In genomic region chr1:172838681-172839313, GRCh38 we compare ENCODE assay signal across 23 cellular contexts.
A peak's percentile ranks its signal among the peaks of the same experiment; 100 is the strongest.
DNase-seq lines count a peak whose midpoint lies in the region; ATAC-seq, FAIRE-seq and TF ChIP-seq lines count a peak whose summit lies in the region.
"Had no signal": no experiment of that assay in that cellular context is flagged by ENCODE, and none has a peak within 500 bp of the region (broad histone marks: within the 10 kb centered on the region; RNA-seq: fewer than 3 reads in every experiment).

No MANE protein-coding gene starts in this region.

- H3K9ac ChIP-seq in Loucy (ENCODE audit: low read depth, low read length, poor library complexity, severe bottlenecking) = no peak overlapping the region
- no peak overlapping the region for H3K9ac ChIP-seq in GM12878 (ENCODE audit: control insufficient read depth, insufficient read depth, low read length)

- H3K4me3 ChIP-seq in Loucy (ENCODE audit: low read length, poor library complexity, severe bottlenecking) = no peak overlapping the region
- H3K4me3 ChIP-seq in GM12878 = no peak overlapping the region
- H3K4me3 ChIP-seq in thymus (ENCODE audit: low read length) = no peak overlapping the region
- H3K4me3 ChIP-seq: cardiac muscle cell, heart left ventricle, sigmoid colon had no signal

- H3K9me2 ChIP-seq in Loucy (replicated peaks; ENCODE audit: low read depth, low read length) = no peaks in the 10 kb centered on the region

- ATAC-seq in activated naive CD4-positive, alpha-beta T cell treated with anti-CD3 and anti-CD28 coated beads, Interleukin-2, amount 50 U/mL, for 72 hours = peak; percentile 10 to 29
- no peak for ATAC-seq in GM12878
- ATAC-seq in activated CD4-positive, CD25-positive, alpha-beta regulatory T cell treated with anti-CD3 and anti-CD28 coated beads, Interleukin-2, amount 50 U/mL, for 24 hours = no peak
- ATAC-seq: heart left ventricle, left lobe of liver had no signal

- no peaks in the 10 kb centered on the region for H3K79me2 ChIP-seq in Loucy (ENCODE audit: insufficient read depth, low read length)
- no peaks in the 10 kb centered on the region for H3K79me2 ChIP-seq in GM12878 (ENCODE audit: control insufficient read depth, insufficient read depth, low read length)

- CTCF ChIA-PET in GM12878 (lab: Yijun Ruan, JAX) = no interaction called here

- H4K20me1 ChIP-seq in Loucy (ENCODE audit: insufficient read depth, low read length, poor library complexity, severe bottlenecking) (no peaks in the 10 kb centered on the region), GM12878 (ENCODE audit: control insufficient read depth, insufficient read depth) (no peaks in the 10 kb centered on the region)

- BruUV-seq in GM12878 (replicated peaks; lab: Mats Ljungman, UMichigan) = no TSS peak

- no peaks in the 10 kb centered on the region for H3K36me3 Mint-ChIP-seq in activated naive CD4-positive, alpha-beta T cell treated with anti-CD3 and anti-CD28 coated beads, Interleukin-2, amount 50 U/mL, for 72 hours
- H3K36me3 Mint-ChIP-seq: CD14-positive monocyte had no signal

- TF ChIP-seq EP300 in GM12878 (IDR thresholded peaks at IDR 0.05; ENCODE audit: borderline replicate concordance in 1 of 2, control insufficient read depth in 1 of 2, low read depth in 2 of 2, low read length in 2 of 2) = no peak

- intact Hi-C loops in GM12878 (cut with micrococcal nuclease; ENCODE audit: unreplicated experiment) = no loop called here

- H3K4me2 ChIP-seq in Loucy (ENCODE audit: low read depth, low read length, poor library complexity, severe bottlenecking) (peak overlapping the region; percentile 47), GM12878 (ENCODE audit: control insufficient read depth, insufficient read depth) (0 out of 2 replicates have a peak overlapping the region, but pooled peaks have one; percentile 3)

- H3K4me1 ChIP-seq in Loucy (ENCODE audit: insufficient read depth, low read length, poor library complexity, severe bottlenecking) = peaks cover 13% of the 10 kb centered on the region
- H3K4me1 ChIP-seq in GM12878 (ENCODE audit: control insufficient read depth, insufficient read depth, low read length) = no peaks in the 10 kb centered on the region
- peaks cover 5% of the 10 kb centered on the region for H3K4me1 ChIP-seq in thymus (ENCODE audit: control insufficient read depth, insufficient read depth, low read length)
- H3K4me1 ChIP-seq: sigmoid colon had no signal

- H3K36me3 ChIP-seq in Loucy (ENCODE audit: insufficient read depth, low read length) (no peaks in the 10 kb centered on the region), GM12878 (ENCODE audit: control insufficient read depth in 2 of 2, insufficient read depth in 2 of 2, low read length in 1 of 2) (no peaks in the 10 kb centered on the region), thymus (ENCODE audit: control insufficient read depth, insufficient read depth) (no peaks in the 10 kb centered on the region)
- H3K36me3 ChIP-seq: cardiac muscle cell, heart left ventricle, sigmoid colon had no signal

- FAIRE-seq in GM12878 (lab: Jason Lieb, UNC) = no peak

- RAD21 ChIA-PET in GM12878 (lab: Charles Lee; ENCODE audit: unreplicated experiment) = no interaction called here

- H3F3A ChIP-seq in Loucy (ENCODE audit: low read depth) = no peaks in the 10 kb centered on the region

- no peaks in the 10 kb centered on the region for H3K9me3 ChIP-seq in Loucy (ENCODE audit: insufficient read depth, low read depth, low read length)
- no peaks in the 10 kb centered on the region; the same call in 1 of the 3 replicates for H3K9me3 ChIP-seq in GM12878 (replicated peaks; ENCODE audit: control insufficient read depth, insufficient read depth, low read length)
- H3K9me3 ChIP-seq in thymus (ENCODE audit: control insufficient read depth) = no peaks in the 10 kb centered on the region
- H3K9me3 ChIP-seq: heart left ventricle, sigmoid colon had no signal

- H3K27ac Mint-ChIP-seq in activated naive CD4-positive, alpha-beta T cell treated with anti-CD3 and anti-CD28 coated beads, Interleukin-2, amount 50 U/mL, for 72 hours = peak overlapping the region in 1 of 2 donors; percentile 11
- H3K27ac Mint-ChIP-seq: CD14-positive monocyte; dendritic cell treated with granulocyte-macrophage colony-stimulating factor and Interleukin-4, amounts not matched to agents 40 ng/mL and 50 ng/mL, for 4 days had no signal

- no peak for TF ChIP-seq RAD21 in GM12878 (IDR thresholded peaks at IDR 0.05; ENCODE audit: insufficient read depth, low read depth, low read length)

- POLR2A ChIA-PET in GM12878 (lab: Charles Lee) = no interaction called here

- in situ Hi-C loops in GM12878 (cut with MboI) = no loop called here

- DNase-seq in activated naive CD4-positive, alpha-beta T cell treated with anti-CD3 and anti-CD28 coated beads, Interleukin-2, amount 50 U/mL, for 72 hours (ENCODE audit: low spot score in 2 of 2) = no peak
- DNase-seq in activated naive CD4-positive, alpha-beta T cell treated with Interleukin-2 at 50 U/mL for 16 hours = no peak
- DNase-seq in GM12878 (ENCODE audit: low read depth, low spot score) (no peak), NCI-H446 treated with DMSO at 0.1 percent for 48 hours (lab: John Stamatoyannopoulos, UW) (no peak)
- DNase-seq: activated effector memory CD4-positive, alpha-beta T cell treated with Interleukin-2 at 50 U/mL for 16 hours; DMS153; GDM1; heart left ventricle; midbrain; MV-4-11; NCI-H2171; NCI-H524 treated with DMSO at 0.1 percent for 48 hours; sigmoid colon; stimulated activated CD8-positive, alpha-beta memory T cell treated with anti-CD3 and anti-CD28 coated beads, Interleukin-4, amount 100 ng/mL, for 48 hours; substantia nigra had no signal

- SMC1A ChIA-PET in GM12878 (lab: Charles Lee; ENCODE audit: uncharacterized antibody, unreplicated experiment) = interaction anchor here (0.6 to 0.7 kb wide), 2 partner anchors 93 to 181 kb away, joined by 3 read pairs; no protein-coding TSS in a partner anchor

- H3K27ac ChIP-seq in GM12878 (ENCODE audit: control insufficient read depth, insufficient read depth) (no peak overlapping the region), thymus (ENCODE audit: low read depth) (peak overlapping the region; percentile 18)
- H3K27ac ChIP-seq: cardiac muscle cell, heart left ventricle, sigmoid colon had no signal

- TF ChIP-seq CTCF in Loucy (conservative IDR thresholded peaks at IDR 0.05; ENCODE audit: low read length) (no peak), GM12878 (IDR thresholded peaks at IDR 0.05 in 2 of 3, conservative IDR thresholded peaks at IDR 0.05 in 1 of 3; ENCODE audit: control insufficient read depth in 2 of 3, extremely low read depth in 1 of 3, insufficient read depth in 1 of 3, low read depth in 3 of 3, low read length in 3 of 3) (no peak)

- H3K27me3 ChIP-seq in Loucy (ENCODE audit: insufficient read depth, low read length, poor library complexity, severe bottlenecking) (no peaks in the 10 kb centered on the region), GM12878 (replicated peaks in 1 of 2; ENCODE audit: control insufficient read depth in 2 of 2, insufficient read depth in 2 of 2, low read length in 1 of 2) (no peaks in the 10 kb centered on the region; a peak in 2 of 4 replicates), thymus (ENCODE audit: control insufficient read depth, insufficient read depth) (no peaks in the 10 kb centered on the region)
- H3K27me3 ChIP-seq: cardiac muscle cell, heart left ventricle, sigmoid colon had no signal

- 62% methylated on average over 4 of the region's 4 CpGs for WGBS in GM12878 (ENCODE audit: insufficient coverage, insufficient replicate concordance, low lambda C conversion rate, missing lambda C conversion rate)
- WGBS in thymus = 98% methylated on average over 4 of the region's 4 CpGs

- TF ChIP-seq POLR2A in GM12878 (IDR thresholded peaks at IDR 0.05; ENCODE audit: low read depth, low read length) = no peak

- no peak overlapping the region for H2AFZ ChIP-seq in Loucy (ENCODE audit: low read length)
- H2AFZ ChIP-seq in GM12878 (ENCODE audit: control insufficient read depth, low read depth, low read length) = no peak overlapping the region

- no peaks in the 10 kb centered on the region for H3K9me3 Mint-ChIP-seq in activated naive CD4-positive, alpha-beta T cell treated with anti-CD3 and anti-CD28 coated beads, Interleukin-2, amount 50 U/mL, for 72 hours
- H3K9me3 Mint-ChIP-seq: CD14-positive monocyte; dendritic cell treated with granulocyte-macrophage colony-stimulating factor and Interleukin-4, amounts not matched to agents 40 ng/mL and 50 ng/mL, for 4 days; neural crest cell had no signal

TF ChIP-seq in GM12878, 131 proteins besides CTCF, POLR2A, EP300 and RAD21 (continues in another document):
- TF ChIP-seq TCF3 (IDR thresholded peaks at IDR 0.05; ENCODE audit: borderline replicate concordance, insufficient read depth, low read depth, low read length) (no peak), RCOR1 (conservative IDR thresholded peaks at IDR 0.05; ENCODE audit: low read depth, low read length) (no peak), ATF2 (IDR thresholded peaks at IDR 0.05; ENCODE audit: low read length) (no peak), MYB (IDR thresholded peaks at IDR 0.05; ENCODE audit: borderline replicate concordance, low read depth, low read length) (no peak), BCL3 (IDR thresholded peaks at IDR 0.05; ENCODE audit: borderline replicate concordance, insufficient read depth, low read depth, low read length, poor library complexity, severe bottlenecking) (no peak), ZNF274 (IDR thresholded peaks at IDR 0.05; ENCODE audit: insufficient read depth, insufficient read length) (no peak), PAX5 (IDR thresholded peaks at IDR 0.05; ENCODE audit: borderline replicate concordance, low read depth, low read length) (no peak)

Comparison
In these comparisons a context has a peak if more than half of its experiments do, and no peak if none do; other contexts are left out.
1. ATAC-seq: peak in activated naive CD4-positive, alpha-beta T cell treated with anti-CD3 and anti-CD28 coated beads, Interleukin-2, amount 50 U/mL, for 72 hours (2 of 2); none in GM12878 (single experiment) and activated CD4-positive, CD25-positive, alpha-beta regulatory T cell treated with anti-CD3 and anti-CD28 coated beads, Interleukin-2, amount 50 U/mL, for 24 hours (0 of 2).